ENCODE assay signal across 26 cellular contexts in genomic region chr13:31179754-31180153, GRCh38.
"Had no signal": no experiment of that assay in that cellular context is flagged by ENCODE, and none has a peak within 500 bp of the region (broad histone marks: within the 10 kb centered on the region; RNA-seq: fewer than 3 reads in every experiment).

No MANE protein-coding gene starts in this region.

- H3K4me3 ChIP-seq: adrenal gland, ascending aorta, hepatocyte, neural progenitor cell, upper lobe of right lung had no signal

- H3K9me3 ChIP-seq: adrenal gland, ascending aorta, upper lobe of right lung had no signal

- H3K27me3 ChIP-seq: adrenal gland, ascending aorta, brain microvascular endothelial cell, hepatocyte, neural progenitor cell, upper lobe of right lung had no signal

- H3K79me2 ChIP-seq: hepatocyte had no signal

- H3K9ac ChIP-seq: neural progenitor cell had no signal

- H3K4me1 ChIP-seq: adrenal gland, ascending aorta, upper lobe of right lung had no signal

- DNase-seq: activated B cell treated with CpG ODN at 0.5 μM for 24 hours; activated CD4-positive, alpha-beta T cell treated with anti-CD3 and anti-CD28 coated beads for 36 hours; activated CD4-positive, alpha-beta T cell treated with anti-CD3 and anti-CD28 coated beads, Interleukin-2, amount 50 U/mL, for 4 hours; activated CD8-positive, alpha-beta memory T cell treated with anti-CD3 and anti-CD28 coated beads for 24 hours; activated CD8-positive, alpha-beta memory T cell treated with anti-CD3 and anti-CD28 coated beads, Interleukin-2, amount 50 U/mL, for 4 hours; activated T-cell treated with anti-CD3 and anti-CD28 coated beads, Interleukin-2, amount 50 U/mL, for 24 hours; adrenal gland; brain microvascular endothelial cell; caudate nucleus; effector CD4-positive, alpha-beta T cell; foreskin melanocyte; glutamatergic neuron; immature natural killer cell; left ventricle myocardium superior; mammary epithelial cell; naive thymus-derived CD8-positive, alpha-beta T cell; retina; stimulated activated CD4-positive, alpha-beta T cell treated with anti-CD3 and anti-CD28 coated beads, Interleukin-2, amount 100 ng/mL, for 48 hours; stimulated activated naive CD4-positive, alpha-beta T cell; T1000; upper lobe of right lung had no signal

- H3K36me3 ChIP-seq: adrenal gland, ascending aorta, brain microvascular endothelial cell, neural progenitor cell, upper lobe of right lung had no signal

- ATAC-seq: activated CD4-positive, alpha-beta T cell treated with anti-CD3 and anti-CD28 coated beads for 36 hours; activated T-helper 17 cell treated with anti-CD3 and anti-CD28 coated beads, Interleukin-2, amount 50 U/mL, for 72 hours; left ventricle myocardium superior; naive thymus-derived CD8-positive, alpha-beta T cell; upper lobe of right lung had no signal

- H3K27ac ChIP-seq: adrenal gland, ascending aorta, brain microvascular endothelial cell, hepatocyte, neural progenitor cell, upper lobe of right lung had no signal

- H3K4me2 ChIP-seq: hepatocyte, neural progenitor cell had no signal

- FAIRE-seq: endometrium had no signal

- H2AFZ ChIP-seq: hepatocyte, neural progenitor cell had no signal
